1 cellular context compared by ENCODE assay signal in genomic region chr2:15251753-15252152, GRCh38.
TF ChIP-seq lines count a peak whose summit lies in the region.

No MANE protein-coding gene starts in this region.

TF ChIP-seq in K562, 482 proteins besides CTCF, POLR2A, EP300 and RAD21 (continued from another document and continues in another):
- no peak for TF ChIP-seq ZBTB33 (CRISPR knock-in tag; IDR thresholded peaks at IDR 0.05)
- no peak for TF ChIP-seq CREB3L1 (IDR thresholded peaks at IDR 0.05; ENCODE audit: borderline replicate concordance, low read depth)
- TF ChIP-seq SMAD3 (CRISPR knock-in tag; conservative IDR thresholded peaks at IDR 0.05), result peak; percentile 73; the same call in 1 of the 2 replicates
- no peak for TF ChIP-seq ARID4B (CRISPR knock-in tag; IDR thresholded peaks at IDR 0.05)
- TF ChIP-seq NELFE (IDR thresholded peaks at IDR 0.05; ENCODE audit: insufficient read depth, insufficient read length), result no peak
- TF ChIP-seq PHF21A (IDR thresholded peaks at IDR 0.05; ENCODE audit: borderline replicate concordance, low read depth), result no peak
- no peak for TF ChIP-seq ZNF655 (CRISPR knock-in tag; IDR thresholded peaks at IDR 0.05)
- no peak for TF ChIP-seq TOE1 (IDR thresholded peaks at IDR 0.05; ENCODE audit: borderline replicate concordance)
- TF ChIP-seq TOE1 (CRISPR knock-in tag; IDR thresholded peaks at IDR 0.05; ENCODE audit: borderline replicate concordance, low read depth), result no peak
- TF ChIP-seq GMEB1 (CRISPR knock-in tag; IDR thresholded peaks at IDR 0.05), result no peak; the same call in 1 of the 2 replicates
- no peak for TF ChIP-seq SMAD1 (IDR thresholded peaks at IDR 0.05; ENCODE audit: low read depth, low read length, partially characterized antibody)
- TF ChIP-seq ZNF79 (CRISPR knock-in tag; IDR thresholded peaks at IDR 0.05; ENCODE audit: low read depth), result peak; percentile 81; the same call in 1 of the 2 replicates
- TF ChIP-seq GTF2A2 (tag; IDR thresholded peaks at IDR 0.05), result no peak
- peak; percentile 87 for TF ChIP-seq ZNF695 (CRISPR knock-in tag; IDR thresholded peaks at IDR 0.05)
- TF ChIP-seq PHB2 (IDR thresholded peaks at IDR 0.05; ENCODE audit: low read depth), result no peak
- no peak for TF ChIP-seq ADNP (tag; IDR thresholded peaks at IDR 0.05)
- TF ChIP-seq MTA1 (IDR thresholded peaks at IDR 0.05; ENCODE audit: borderline replicate concordance), result no peak
- no peak for TF ChIP-seq FOXM1 (IDR thresholded peaks at IDR 0.05; ENCODE audit: low read depth)
- no peak for TF ChIP-seq FOXM1 (CRISPR knock-in tag; IDR thresholded peaks at IDR 0.05; ENCODE audit: low read depth)
- no peak for TF ChIP-seq NCOA1 (IDR thresholded peaks at IDR 0.05; ENCODE audit: low read depth)
- peak; percentile 87 for TF ChIP-seq ZNF449 (CRISPR knock-in tag; IDR thresholded peaks at IDR 0.05)
- no peak for TF ChIP-seq ZKSCAN8 (CRISPR knock-in tag; IDR thresholded peaks at IDR 0.05)
- TF ChIP-seq ZBTB9 (CRISPR knock-in tag; IDR thresholded peaks at IDR 0.05), result peak; percentile 72
- no peak for TF ChIP-seq SMAD2 (IDR thresholded peaks at IDR 0.05; ENCODE audit: low read depth, low read length)
- TF ChIP-seq ZNF324 (CRISPR knock-in tag; IDR thresholded peaks at IDR 0.05), result 0 out of 2 replicates have a peak, but pooled peaks have one; percentile 30
- 0 out of 2 replicates have a peak, but pooled peaks have one; percentile 49 for TF ChIP-seq CREB3 (tag; conservative IDR thresholded peaks at IDR 0.05; ENCODE audit: low read depth)
- TF ChIP-seq ELK1 (CRISPR knock-in tag; IDR thresholded peaks at IDR 0.05), result no peak
- no peak for TF ChIP-seq MYNN (IDR thresholded peaks at IDR 0.05)
- no peak for TF ChIP-seq MYNN (CRISPR knock-in tag; IDR thresholded peaks at IDR 0.05)
- TF ChIP-seq NFXL1 (CRISPR knock-in tag; IDR thresholded peaks at IDR 0.05), result no peak
- no peak for TF ChIP-seq ZNF174 (CRISPR knock-in tag; IDR thresholded peaks at IDR 0.05)
- TF ChIP-seq TFE3 (CRISPR knock-in tag; IDR thresholded peaks at IDR 0.05), result no peak
- TF ChIP-seq ZBTB12 (CRISPR knock-in tag; IDR thresholded peaks at IDR 0.05), result peak; percentile 51; the same call in 1 of the 2 replicates
- no peak for TF ChIP-seq CBX5 (IDR thresholded peaks at IDR 0.05; ENCODE audit: borderline replicate concordance, low read depth)
- no peak for TF ChIP-seq NR4A1 (CRISPR knock-in tag; IDR thresholded peaks at IDR 0.05)
- TF ChIP-seq NR4A1 (tag; IDR thresholded peaks at IDR 0.05), result peak; percentile 62; the same call in 1 of the 2 replicates
- no peak for TF ChIP-seq ZKSCAN3 (CRISPR knock-in tag; IDR thresholded peaks at IDR 0.05)
- no peak for TF ChIP-seq USF1 (CRISPR knock-in tag; IDR thresholded peaks at IDR 0.05)
- TF ChIP-seq BCL6 (CRISPR knock-in tag; IDR thresholded peaks at IDR 0.05), result 0 out of 2 replicates have a peak, but pooled peaks have one; percentile 63
- TF ChIP-seq HNRNPUL1 (IDR thresholded peaks at IDR 0.05; ENCODE audit: low read length), result no peak
- TF ChIP-seq MAFK (IDR thresholded peaks at IDR 0.05; ENCODE audit: low read length), result no peak
- no peak for TF ChIP-seq CBX3 (IDR thresholded peaks at IDR 0.05; ENCODE audit: borderline replicate concordance in 1 of 2, low read length in 2 of 2)
- TF ChIP-seq ZC3H4 (CRISPR knock-in tag; IDR thresholded peaks at IDR 0.05; ENCODE audit: borderline replicate concordance), result no peak
- no peak for TF ChIP-seq THRAP3 (IDR thresholded peaks at IDR 0.05; ENCODE audit: borderline replicate concordance)
